In genomic region chr2:233851169-233851568, GRCh38 we compare ENCODE assay signal across 24 cellular contexts. TPM values are rescaled to one million over a fixed set of nuclear protein-coding genes. Genes with fewer than 3 reads are reported as not detected.
"Had no signal": no experiment of that assay in that cellular context is flagged by ENCODE, and none has a peak within 500 bp of the region (broad histone marks: within the 10 kb centered on the region; RNA-seq: fewer than 3 reads in every experiment).

No MANE protein-coding gene starts in this region.

- DNase-seq: activated CD4-positive, alpha-beta T cell treated with anti-CD3 and anti-CD28 coated beads for 1 hour; activated CD4-positive, alpha-beta T cell treated with anti-CD3 and anti-CD28 coated beads, Interleukin-2, amount 50 U/mL, for 4 hours; activated effector memory CD4-positive, alpha-beta T cell treated with anti-CD3 and anti-CD28 coated beads, Interleukin-2, amount 50 U/mL, for 16 hours; activated T-cell treated with anti-CD3 and anti-CD28 coated beads, Interleukin-2, amount 50 U/mL, for 72 hours; colonic mucosa; heart left ventricle; left ventricle myocardium superior; mammary epithelial cell; occipital lobe; posterior cingulate gyrus; sigmoid colon; stimulated activated CD4-positive, alpha-beta T cell treated with anti-CD3 and anti-CD28 coated beads, Interleukin-15, amount 100 ng/mL, for 24 hours; stimulated activated CD4-positive, alpha-beta T cell treated with anti-CD3 and anti-CD28 coated beads, Interleukin-2, amount 100 ng/mL, for 48 hours; stimulated activated CD8-positive, alpha-beta memory T cell treated with anti-CD3 and anti-CD28 coated beads, Interleukin-4, amount 100 ng/mL, for 48 hours; stimulated activated naive B cell treated with anti-CD40 and anti-IgM and Interleukin-4, amounts not matched to agents 10 μg/mL and 1 μg/mL and 100 μg/mL, for 72 hours; T-helper 9 cell; testis; trophoblast cell; uterus had no signal

- H3K9me3 Mint-ChIP-seq: activated naive CD4-positive, alpha-beta T cell treated with anti-CD3 and anti-CD28 coated beads, Interleukin-2, amount 50 U/mL, for 72 hours; activated T-cell treated with anti-CD3 and anti-CD28 coated beads, Interleukin-2, amount 50 U/mL, for 72 hours; mesothelial cell of epicardium; naive thymus-derived CD8-positive, alpha-beta T cell; stimulated activated naive B cell treated with anti-CD40 and anti-IgM and Interleukin-4, amounts not matched to agents 10 μg/mL and 1 μg/mL and 100 μg/mL, for 72 hours had no signal

- H3K4me1 ChIP-seq: testis had no signal

- H3K4me3 ChIP-seq: colonic mucosa, gastroesophageal sphincter, heart left ventricle, sigmoid colon, smooth muscle cell, testis, uterus had no signal

- H3K27ac ChIP-seq: colonic mucosa, gastroesophageal sphincter, heart left ventricle, sigmoid colon, testis, uterus had no signal

- H3K4me3 Mint-ChIP-seq: mesothelial cell of epicardium; stimulated activated naive B cell treated with anti-CD40 and anti-IgM and Interleukin-4, amounts not matched to agents 10 μg/mL and 1 μg/mL and 100 μg/mL, for 72 hours had no signal

- H3K27me3 ChIP-seq: colonic mucosa, testis, uterus had no signal

- H3K9me3 ChIP-seq: colonic mucosa, gastroesophageal sphincter, heart left ventricle, sigmoid colon, testis, uterus had no signal

- H3K27ac Mint-ChIP-seq: activated naive CD4-positive, alpha-beta T cell treated with anti-CD3 and anti-CD28 coated beads, Interleukin-2, amount 50 U/mL, for 72 hours; activated T-cell treated with anti-CD3 and anti-CD28 coated beads, Interleukin-2, amount 50 U/mL, for 72 hours; mesothelial cell of epicardium; naive thymus-derived CD8-positive, alpha-beta T cell; stimulated activated naive B cell treated with anti-CD40 and anti-IgM and Interleukin-4, amounts not matched to agents 10 μg/mL and 1 μg/mL and 100 μg/mL, for 72 hours had no signal

- H3K36me3 ChIP-seq: colonic mucosa, gastroesophageal sphincter, sigmoid colon, uterus had no signal

RNA-seq across cellular contexts. Expression of gene HJURP, which starts 3.2 kb away (rescaled TPM):
- total RNA-seq: naive thymus-derived CD8-positive, alpha-beta T cell had no signal
- polyA plus RNA-seq: naive thymus-derived CD8-positive, alpha-beta T cell had no signal
